In the genomic region with DNA sequence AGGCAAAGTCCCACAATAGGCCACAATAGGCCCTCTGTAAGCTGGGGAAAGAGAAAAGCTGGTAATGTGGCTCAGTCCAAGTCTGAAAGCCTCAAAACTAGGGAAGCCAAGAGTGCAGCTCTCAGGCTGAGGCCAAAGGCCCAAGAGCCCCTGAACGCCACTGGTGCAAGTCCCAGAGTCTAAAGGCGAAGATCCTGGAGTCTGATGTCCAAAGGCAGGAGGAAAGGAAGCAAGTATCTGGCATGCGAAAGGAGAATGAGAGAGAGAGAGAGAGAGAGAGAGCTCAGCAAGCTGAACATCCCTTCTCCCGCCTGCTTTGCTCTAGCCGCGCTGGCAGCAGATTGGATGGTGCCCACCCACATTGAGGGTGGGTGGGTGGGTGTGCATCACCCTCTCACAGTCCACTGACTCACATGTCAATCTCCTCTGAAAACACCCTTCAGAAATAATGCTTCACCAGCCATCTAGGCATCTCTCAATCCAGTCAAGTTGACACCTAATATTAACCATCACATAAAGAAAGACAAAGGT, we compare ENCODE assay signal across 12 cellular contexts. TPM values are rescaled to one million over a fixed set of nuclear protein-coding genes. Genes with fewer than 3 reads are reported as not detected.
DNase-seq lines count a peak whose midpoint lies in the region; ATAC-seq and TF ChIP-seq lines count a peak whose summit lies in the region.
"Had no signal": no experiment of that assay in that cellular context is flagged by ENCODE, and none has a peak within 500 bp of the region (broad histone marks: within the 10 kb centered on the region; RNA-seq: fewer than 3 reads in every experiment).

No MANE protein-coding gene starts in this region.

- H3K27me3 ChIP-seq in OCI-LY3 (ENCODE audit: low read depth, low read length) (no peaks in the 10 kb centered on the region), colonic mucosa (no peaks in the 10 kb centered on the region)
- H3K27me3 ChIP-seq: cardiac muscle cell, thyroid gland had no signal

- H3K36me3 ChIP-seq in OCI-LY3 (replicated peaks; ENCODE audit: low read depth, low read length) (no peaks in the 10 kb centered on the region), colonic mucosa (no peaks in the 10 kb centered on the region)
- H3K36me3 ChIP-seq: cardiac muscle cell, thyroid gland had no signal

- peak; percentile 43 for DNase-seq in GF-D8 (lab: John Stamatoyannopoulos, UW)
- DNase-seq in globus pallidus (ENCODE audit: low spot score): peak; percentile 55
- DNase-seq in sciatic nerve (ENCODE audit: low spot score): no peak
- no peak for DNase-seq in activated CD8-positive, alpha-beta memory T cell treated with anti-CD3 and anti-CD28 coated beads for 24 hours
- DNase-seq in colonic mucosa: no peak
- no peak for DNase-seq in activated naive CD4-positive, alpha-beta T cell treated with anti-CD3 and anti-CD28 coated beads, Interleukin-2, amount 50 U/mL, for 16 hours
- DNase-seq: activated CD4-positive, CD25-positive, alpha-beta regulatory T cell; CD4-positive, alpha-beta T cell; thyroid gland had no signal

- H3K4me3 ChIP-seq in OCI-LY3 (ENCODE audit: low read length) (no peak overlapping the region), colonic mucosa (no peak overlapping the region)
- H3K4me3 ChIP-seq: cardiac muscle cell, thyroid gland had no signal

- peak; percentile 83 for ATAC-seq in sciatic nerve
- no peak for ATAC-seq in HG02884 (IDR thresholded peaks at IDR 0.05; ENCODE audit: unreplicated experiment)

- H3K9me3 ChIP-seq in OCI-LY3 (ENCODE audit: insufficient read depth, low read length) (no peaks in the 10 kb centered on the region), colonic mucosa (no peaks in the 10 kb centered on the region)
- H3K9me3 ChIP-seq: thyroid gland had no signal

- 0 out of 2 replicates have a peak overlapping the region, but pooled peaks have one; percentile 61 for H2AFZ ChIP-seq in OCI-LY3 (ENCODE audit: low read depth, low read length)

- H4K20me1 ChIP-seq in OCI-LY3 (ENCODE audit: insufficient read depth, low read length): no peaks in the 10 kb centered on the region

- no peaks in the 10 kb centered on the region for H3K79me2 ChIP-seq in OCI-LY3 (ENCODE audit: low read length)

- H3K27ac ChIP-seq in OCI-LY3 (ENCODE audit: low read length) (no peak overlapping the region), colonic mucosa (no peak overlapping the region)
- H3K27ac ChIP-seq: cardiac muscle cell, thyroid gland had no signal

- no peak for TF ChIP-seq CTCF in OCI-LY3 (IDR thresholded peaks at IDR 0.05; ENCODE audit: low read depth, low read length)
- TF ChIP-seq CTCF in colonic mucosa (IDR thresholded peaks at IDR 0.05): no peak

- no peak overlapping the region for H3K4me2 ChIP-seq in OCI-LY3 (ENCODE audit: low read length)

- no peak overlapping the region for H3K9ac ChIP-seq in OCI-LY3 (ENCODE audit: low read length)
- H3K9ac ChIP-seq in colonic mucosa (ENCODE audit: low read depth in 2 of 2, low read length in 2 of 2): no peak overlapping the region

- H3K4me1 ChIP-seq in OCI-LY3 (ENCODE audit: low read length) (peaks cover 34% of the 10 kb centered on the region), colonic mucosa (no peaks in the 10 kb centered on the region)
- H3K4me1 ChIP-seq: thyroid gland had no signal

- intact Hi-C loops in sciatic nerve (cut with DNase I) (no loop called here), colonic mucosa (cut with DNase I) (no loop called here)

RNA-seq across cellular contexts. Expression of gene ELF2, which starts 30.9 kb away (rescaled TPM):
- 81.0 TPM for total RNA-seq in sciatic nerve
- 10 to 100 TPM; 30.0 to 40.0 TPM for total RNA-seq in colonic mucosa

Comparison
In these comparisons a context has a peak if more than half of its experiments do, and no peak if none do; other contexts are left out.
1. DNase-seq: peak in GF-D8 (single experiment) and globus pallidus (single experiment); none in sciatic nerve (single experiment), activated CD8-positive, alpha-beta memory T cell treated with anti-CD3 and anti-CD28 coated beads for 24 hours (single experiment), colonic mucosa (single experiment) and activated naive CD4-positive, alpha-beta T cell treated with anti-CD3 and anti-CD28 coated beads, Interleukin-2, amount 50 U/mL, for 16 hours (single experiment).